ENCODE assay signal across 10 cellular contexts in the genomic region with DNA sequence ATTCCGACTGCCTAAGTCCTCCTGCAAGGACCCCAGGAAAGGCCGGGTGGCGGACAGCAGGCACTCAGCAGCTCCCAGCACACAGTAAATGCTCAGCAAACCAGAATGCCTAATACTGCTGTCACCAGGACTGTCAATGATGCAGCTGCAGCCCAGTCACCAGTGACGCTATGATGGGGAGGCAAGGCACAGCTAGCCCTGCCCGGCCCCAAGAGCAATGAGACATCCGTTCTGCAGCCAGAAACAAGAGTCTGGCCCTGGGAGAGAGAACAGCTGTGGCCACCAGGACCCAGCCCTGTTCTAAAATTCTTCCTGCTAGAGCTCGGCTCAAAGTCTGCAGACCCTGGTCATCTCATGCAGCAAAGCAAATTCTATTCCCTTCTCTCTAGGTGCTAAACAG.
DNase-seq lines count a peak whose midpoint lies in the region; ATAC-seq, FAIRE-seq and TF ChIP-seq lines count a peak whose summit lies in the region.
"Had no signal": no experiment of that assay in that cellular context is flagged by ENCODE, and none has a peak within 500 bp of the region (broad histone marks: within the 10 kb centered on the region; RNA-seq: fewer than 3 reads in every experiment).

No MANE protein-coding gene starts in this region.

- ATAC-seq in body of pancreas, result peak; percentile 69

- 43 to 61% methylated on average over 6 to 7 of the region's 7 CpGs for WGBS in body of pancreas, 2 donors
- WGBS in hepatocyte (ENCODE audit: low lambda C conversion rate, missing lambda C conversion rate), result 66% methylated on average over 7 of the region's 7 CpGs
- 17% methylated on average over 7 of the region's 7 CpGs for WGBS in smooth muscle cell (ENCODE audit: low lambda C conversion rate)
- 52 to 60% (median 52%) methylated on average over 7 of the region's 7 CpGs for WGBS in small intestine, 3 donors

- no peak overlapping the region for H2AFZ ChIP-seq in hepatocyte
- H2AFZ ChIP-seq in smooth muscle cell (ENCODE audit: low read depth), result no peak overlapping the region

- intact Hi-C loops in body of pancreas (cut with DNase I), result loop anchor here (10.0 kb wide), 1 partner anchor 123 kb away; no protein-coding TSS in a partner anchor

- H3K27me3 ChIP-seq in body of pancreas (no peaks in the 10 kb centered on the region), hepatocyte (no peaks in the 10 kb centered on the region), smooth muscle cell (ENCODE audit: low read depth) (no peaks in the 10 kb centered on the region), small intestine (ENCODE audit: control insufficient read depth in 2 of 2, insufficient read depth in 2 of 2, low read length in 2 of 2) (no peaks in the 10 kb centered on the region), HAP-1 (ENCODE audit: low read depth) (no peaks in the 10 kb centered on the region)

- H3K4me1 ChIP-seq in body of pancreas, result peaks cover 66% of the 10 kb centered on the region
- peaks cover 47% of the 10 kb centered on the region for H3K4me1 ChIP-seq in hepatocyte (ENCODE audit: insufficient read depth)
- H3K4me1 ChIP-seq in smooth muscle cell (ENCODE audit: low read depth), result peaks cover 15% of the 10 kb centered on the region
- H3K4me1 ChIP-seq in small intestine (ENCODE audit: control insufficient read depth in 2 of 2, insufficient read depth in 1 of 2, low read depth in 1 of 2, low read length in 1 of 2), result no peaks in the 10 kb centered on the region
- peaks cover 4% of the 10 kb centered on the region; the same call in 1 of the 2 replicates for H3K4me1 ChIP-seq in HAP-1

- DNase-seq in GM04504 (ENCODE audit: low read depth), result peak; percentile 78
- DNase-seq in body of pancreas, result peak; percentile 75 to 87 (median 86)
- DNase-seq in hepatocyte (ENCODE audit: low spot score), result peak; percentile 35
- DNase-seq in smooth muscle cell (lab: John Stamatoyannopoulos, UW; ENCODE audit: unreplicated experiment), result peak; percentile 13
- no peak for DNase-seq in GOT3 (lab: John Stamatoyannopoulos, UW)
- no peak for DNase-seq in small intestine
- no peak for DNase-seq in HAP-1 (ENCODE audit: low spot score in 2 of 2)
- DNase-seq in SKM-1 (lab: John Stamatoyannopoulos, UW; ENCODE audit: unreplicated experiment), result no peak
- DNase-seq: activated effector memory CD4-positive, alpha-beta T cell treated with anti-CD3 and anti-CD28 coated beads, Interleukin-2, amount 50 U/mL, for 16 hours; SHP77 had no signal

- FAIRE-seq in small intestine (lab: Jason Lieb, UNC), result no peak

- H3K9ac ChIP-seq in smooth muscle cell (ENCODE audit: low read depth), result no peak overlapping the region

- H3K9me2 ChIP-seq in hepatocyte (replicated peaks; ENCODE audit: insufficient read depth), result no peaks in the 10 kb centered on the region

- H3K9me3 ChIP-seq in body of pancreas, result no peaks in the 10 kb centered on the region
- no peaks in the 10 kb centered on the region for H3K9me3 ChIP-seq in hepatocyte (ENCODE audit: low read depth)
- no peaks in the 10 kb centered on the region for H3K9me3 ChIP-seq in smooth muscle cell (replicated peaks; ENCODE audit: low read depth)
- no peaks in the 10 kb centered on the region for H3K9me3 ChIP-seq in small intestine (ENCODE audit: control insufficient read depth, low read depth)
- no peaks in the 10 kb centered on the region for H3K9me3 ChIP-seq in HAP-1

- H3K27ac ChIP-seq in body of pancreas (peak overlapping the region; percentile 73 to 84 (median 80)), hepatocyte (peak overlapping the region; percentile 50), smooth muscle cell (ENCODE audit: low read depth) (peak overlapping the region; percentile 71), small intestine (ENCODE audit: low read depth in 1 of 2, low read length in 1 of 2) (peak overlapping the region in 1 of 2 donors; percentile 56)

- in situ Hi-C loops in HAP-1 (cut with MboI; ENCODE audit: low sequenced_read_pairs), result no loop called here

- no peaks in the 10 kb centered on the region for H3F3A ChIP-seq in smooth muscle cell (ENCODE audit: low read depth)

- H4K20me1 ChIP-seq in hepatocyte (ENCODE audit: insufficient read depth, poor library complexity, severe bottlenecking) (peaks cover 83% of the 10 kb centered on the region), smooth muscle cell (ENCODE audit: low read depth) (peaks cover 100% of the 10 kb centered on the region)

- H3K79me2 ChIP-seq in hepatocyte (peaks cover 94% of the 10 kb centered on the region), smooth muscle cell (ENCODE audit: low read depth) (peaks cover 96% of the 10 kb centered on the region)

- TF ChIP-seq CTCF in body of pancreas (IDR thresholded peaks at IDR 0.05) (no peak), hepatocyte (IDR thresholded peaks at IDR 0.05; ENCODE audit: poor library complexity) (no peak), smooth muscle cell (IDR thresholded peaks at IDR 0.05; ENCODE audit: borderline replicate concordance, insufficient read depth, poor library complexity, severe bottlenecking) (no peak)

- H3K36me3 ChIP-seq in body of pancreas (replicated peaks in 1 of 2; ENCODE audit: insufficient read depth in 1 of 2, low read depth in 2 of 2) (no peaks in the 10 kb centered on the region), hepatocyte (replicated peaks; ENCODE audit: insufficient read depth, low read depth) (no peaks in the 10 kb centered on the region), smooth muscle cell (ENCODE audit: low read depth) (no peaks in the 10 kb centered on the region), small intestine (ENCODE audit: control insufficient read depth in 2 of 2, insufficient read depth in 2 of 2, low read length in 2 of 2) (no peaks in the 10 kb centered on the region), HAP-1 (replicated peaks) (peaks cover 9% of the 10 kb centered on the region; the same call in 1 of the 2 replicates)

- TF ChIP-seq POLR2A in body of pancreas (IDR thresholded peaks at IDR 0.05), result peak in 1 of 3 donors; percentile 12

- H3K4me3 ChIP-seq in body of pancreas (no peak overlapping the region), hepatocyte (no peak overlapping the region), smooth muscle cell (no peak overlapping the region), small intestine (ENCODE audit: low read depth in 1 of 2, low read length in 2 of 2) (no peak overlapping the region), HAP-1 (no peak overlapping the region)

- H3K4me2 ChIP-seq in hepatocyte (no peak overlapping the region), smooth muscle cell (peak overlapping the region; percentile 54)

Comparison
In these comparisons a context has a peak if more than half of its experiments do, and no peak if none do; other contexts are left out.
1. DNase-seq: peak in GM04504 (single experiment), body of pancreas (4 of 4), hepatocyte (single experiment) and smooth muscle cell (single experiment); none in GOT3 (single experiment), small intestine (single experiment), HAP-1 (0 of 2) and SKM-1 (single experiment).